Comparison of ENCODE assay signal across 17 cellular contexts in genomic region chr2:42876280-42876840, GRCh38.
A peak's percentile ranks its signal among the peaks of the same experiment; 100 is the strongest.
DNase-seq lines count a peak whose midpoint lies in the region; ATAC-seq and TF ChIP-seq lines count a peak whose summit lies in the region.
"Had no signal": no experiment of that assay in that cellular context is flagged by ENCODE, and none has a peak within 500 bp of the region (broad histone marks: within the 10 kb centered on the region; RNA-seq: fewer than 3 reads in every experiment).

No MANE protein-coding gene starts in this region.

- no peak overlapping the region for H3K4me2 ChIP-seq in parathyroid adenoma (ENCODE audit: low read length)
- no peak overlapping the region for H3K4me2 ChIP-seq in SK-N-SH

- CTCF ChIA-PET in activated CD4-positive, alpha-beta memory T cell treated with anti-CD3 and anti-CD28 coated beads, Interleukin-2, amount 10 ng/mL, durations not matched to agents 7 days and 5 days (lab: Charles Lee): no interaction called here
- CTCF ChIA-PET in SK-N-SH (lab: Yijun Ruan, JAX): interaction anchor here (0.8 to 1.1 kb wide), 4 partner anchors 17 to 71 kb away, joined by 3 to 4 read pairs (median 4); no protein-coding TSS in a partner anchor

- H3K9me3 ChIP-seq in parathyroid adenoma (ENCODE audit: control insufficient read depth, low read length): no peaks in the 10 kb centered on the region
- no peaks in the 10 kb centered on the region for H3K9me3 ChIP-seq in upper lobe of right lung
- H3K9me3 ChIP-seq in SK-N-SH: no peaks in the 10 kb centered on the region
- H3K9me3 ChIP-seq: adrenal gland had no signal

- no peaks in the 10 kb centered on the region for H3K9me3 Mint-ChIP-seq in activated CD4-positive, alpha-beta memory T cell treated with anti-CD3 and anti-CD28 coated beads, Interleukin-2, amount 10 ng/mL, durations not matched to agents 7 days and 5 days
- H3K9me3 Mint-ChIP-seq: activated T-cell treated with anti-CD3 and anti-CD28 coated beads, Interleukin-2, amount 50 U/mL, for 4 hours; CD8-positive, alpha-beta T cell; T-helper 1 cell treated with Interleukin-12 subunit alpha and Interleukin-12 subunit beta and Interleukin-4 antibody, amounts not matched to agents 30 μg/mL and 1 μg/mL, for 36 hours had no signal

- H3K4me1 Mint-ChIP-seq in activated CD4-positive, alpha-beta memory T cell treated with anti-CD3 and anti-CD28 coated beads, Interleukin-2, amount 10 ng/mL, durations not matched to agents 7 days and 5 days: peaks cover 5% of the 10 kb centered on the region

- no peaks in the 10 kb centered on the region for H4K20me1 ChIP-seq in SK-N-SH (ENCODE audit: insufficient read depth)

- no peaks in the 10 kb centered on the region for H3K27me3 Mint-ChIP-seq in activated CD4-positive, alpha-beta memory T cell treated with anti-CD3 and anti-CD28 coated beads, Interleukin-2, amount 10 ng/mL, durations not matched to agents 7 days and 5 days

- ATAC-seq in Right ventricle myocardium superior (ENCODE audit: poor library complexity): no peak
- ATAC-seq in upper lobe of right lung: peak; percentile 55
- ATAC-seq: activated T-cell treated with anti-CD3 and anti-CD28 coated beads, Interleukin-2, amount 50 U/mL, for 4 hours; CD8-positive, alpha-beta T cell had no signal

- intact Hi-C loops in cardiac septum (cut with DNase I): no loop called here
- intact Hi-C loops in Right ventricle myocardium superior (cut with DNase I): no loop called here
- intact Hi-C loops in upper lobe of right lung (cut with DNase I): no loop called here

- H3K36me3 ChIP-seq in parathyroid adenoma (ENCODE audit: control insufficient read depth, insufficient read depth, low read length): no peaks in the 10 kb centered on the region
- no peaks in the 10 kb centered on the region for H3K36me3 ChIP-seq in upper lobe of right lung
- no peaks in the 10 kb centered on the region for H3K36me3 ChIP-seq in SK-N-SH (replicated peaks in 1 of 2; ENCODE audit: control insufficient read depth in 1 of 2, insufficient read depth in 2 of 2, low read length in 1 of 2)
- H3K36me3 ChIP-seq: adrenal gland had no signal

- no peak for TF ChIP-seq EP300 in SK-N-SH (IDR thresholded peaks at IDR 0.05; ENCODE audit: borderline replicate concordance in 1 of 2, low read depth in 1 of 2, low read length in 1 of 2)

- H3K4me1 ChIP-seq in parathyroid adenoma (no peaks in the 10 kb centered on the region), upper lobe of right lung (peaks cover 67% of the 10 kb centered on the region), SK-N-SH (ENCODE audit: control insufficient read depth in 1 of 2, insufficient read depth in 2 of 2, low read depth in 1 of 2, low read length in 1 of 2) (peaks cover 0 to 18% of the 10 kb centered on the region in 2 experiments; a peak in 2 of 4 replicates)

- no peak overlapping the region for H3K4me3 Mint-ChIP-seq in activated CD4-positive, alpha-beta memory T cell treated with anti-CD3 and anti-CD28 coated beads, Interleukin-2, amount 10 ng/mL, durations not matched to agents 7 days and 5 days
- H3K4me3 Mint-ChIP-seq: activated T-cell treated with anti-CD3 and anti-CD28 coated beads, Interleukin-2, amount 50 U/mL, for 4 hours; CD8-positive, alpha-beta T cell; T-helper 1 cell treated with Interleukin-12 subunit alpha and Interleukin-12 subunit beta and Interleukin-4 antibody, amounts not matched to agents 30 μg/mL and 1 μg/mL, for 36 hours had no signal

- POLR2A ChIA-PET in activated CD4-positive, alpha-beta memory T cell treated with anti-CD3 and anti-CD28 coated beads, Interleukin-2, amount 10 ng/mL, durations not matched to agents 7 days and 5 days (lab: Charles Lee): no interaction called here
- POLR2A ChIA-PET in SK-N-SH (lab: Yijun Ruan, JAX): no interaction called here

- no peak for TF ChIP-seq CTCF in parathyroid adenoma (IDR thresholded peaks at IDR 0.05)
- TF ChIP-seq CTCF in upper lobe of right lung (IDR thresholded peaks at IDR 0.05): no peak
- TF ChIP-seq CTCF in SK-N-SH (IDR thresholded peaks at IDR 0.05): no peak

- H3K4me3 ChIP-seq in parathyroid adenoma (ENCODE audit: low read depth, low read length) (no peak overlapping the region), upper lobe of right lung (no peak overlapping the region), SK-N-SH (ENCODE audit: low read depth in 2 of 2, low read length in 1 of 2) (no peak overlapping the region)
- H3K4me3 ChIP-seq: adrenal gland had no signal

- H3K9me2 ChIP-seq in SK-N-SH: no peaks in the 10 kb centered on the region; the same call in 1 of the 2 replicates

- no peaks in the 10 kb centered on the region for H3K27me3 ChIP-seq in parathyroid adenoma (ENCODE audit: control insufficient read depth, insufficient read depth, low read length)
- no peaks in the 10 kb centered on the region for H3K27me3 ChIP-seq in upper lobe of right lung
- no peaks in the 10 kb centered on the region for H3K27me3 ChIP-seq in SK-N-SH (ENCODE audit: insufficient read depth)
- H3K27me3 ChIP-seq: adrenal gland had no signal

- no peak overlapping the region for H3K9ac ChIP-seq in parathyroid adenoma
- no peak overlapping the region for H3K9ac ChIP-seq in SK-N-SH

- H3K27ac ChIP-seq in parathyroid adenoma: peak overlapping the region; percentile 20
- H3K27ac ChIP-seq in upper lobe of right lung: peak overlapping the region; percentile 78
- no peak overlapping the region for H3K27ac ChIP-seq in SK-N-SH (ENCODE audit: low read depth in 2 of 2, low read length in 1 of 2)

- no peak for TF ChIP-seq RAD21 in SK-N-SH (IDR thresholded peaks at IDR 0.05; ENCODE audit: low read length)

- no peak overlapping the region for H2AFZ ChIP-seq in parathyroid adenoma
- H2AFZ ChIP-seq in SK-N-SH (ENCODE audit: low read depth): no peak overlapping the region

- H3K36me3 Mint-ChIP-seq in activated CD4-positive, alpha-beta memory T cell treated with anti-CD3 and anti-CD28 coated beads, Interleukin-2, amount 10 ng/mL, durations not matched to agents 7 days and 5 days (ENCODE audit: low read depth): no peaks in the 10 kb centered on the region
- H3K36me3 Mint-ChIP-seq: CD8-positive, alpha-beta T cell had no signal

- H3K79me2 ChIP-seq in parathyroid adenoma: no peaks in the 10 kb centered on the region
- no peaks in the 10 kb centered on the region for H3K79me2 ChIP-seq in SK-N-SH (ENCODE audit: insufficient read depth)

- H3F3A ChIP-seq in SK-N-SH (replicated peaks; ENCODE audit: insufficient read depth): no peaks in the 10 kb centered on the region

- DNase-seq in cardiac septum (ENCODE audit: low spot score) (peak; percentile 41), Right ventricle myocardium superior (no peak), fibroblast of gingiva (ENCODE audit: low read depth) (peak; percentile 53), upper lobe of right lung (no peak), SK-N-SH (no peak)
- no peak for DNase-seq in activated CD4-positive, alpha-beta T cell treated with anti-CD3 and anti-CD28 coated beads, Interleukin-2, amount 50 U/mL, for 48 hours
- DNase-seq in activated CD4-positive, alpha-beta memory T cell treated with anti-CD3 and anti-CD28 coated beads, Interleukin-2, amount 10 ng/mL, durations not matched to agents 7 days and 5 days: no peak
- DNase-seq: activated CD4-positive, CD25-positive, alpha-beta regulatory T cell treated with anti-CD3 and anti-CD28 coated beads, Interleukin-2, amount 50 U/mL, for 72 hours; activated T-cell treated with anti-CD3 and anti-CD28 coated beads, Interleukin-2, amount 50 U/mL, for 4 hours; GDM1; NCI-H1694 treated with DMSO at 0.1 percent for 48 hours; stimulated activated CD4-positive, alpha-beta T cell treated with anti-CD3 and anti-CD28 coated beads, Interleukin-15, amount 100 ng/mL, for 24 hours; trophoblast cell had no signal

- WGBS in SK-N-SH (ENCODE audit: low lambda C conversion rate): 81% methylated on average over 13 of the region's 13 CpGs

- no peak overlapping the region for H3K27ac Mint-ChIP-seq in activated CD4-positive, alpha-beta memory T cell treated with anti-CD3 and anti-CD28 coated beads, Interleukin-2, amount 10 ng/mL, durations not matched to agents 7 days and 5 days
- H3K27ac Mint-ChIP-seq: CD8-positive, alpha-beta T cell; T-helper 1 cell treated with Interleukin-12 subunit alpha and Interleukin-12 subunit beta and Interleukin-4 antibody, amounts not matched to agents 30 μg/mL and 1 μg/mL, for 36 hours had no signal

TF ChIP-seq in SK-N-SH, 30 proteins besides CTCF, POLR2A, EP300 and RAD21:
- TF ChIP-seq NFIC (IDR thresholded peaks at IDR 0.05; ENCODE audit: borderline replicate concordance) (no peak), USF1 (IDR thresholded peaks at IDR 0.05; ENCODE audit: borderline replicate concordance, low read depth) (no peak), SMC3 (IDR thresholded peaks at IDR 0.05; ENCODE audit: low read depth, low read length) (no peak)

Comparison
In these comparisons a context has a peak if more than half of its experiments do, and no peak if none do; other contexts are left out.
1. DNase-seq: peak in cardiac septum (single experiment) and fibroblast of gingiva (single experiment); none in Right ventricle myocardium superior (single experiment), upper lobe of right lung (single experiment), activated CD4-positive, alpha-beta T cell treated with anti-CD3 and anti-CD28 coated beads, Interleukin-2, amount 50 U/mL, for 48 hours (0 of 2), activated CD4-positive, alpha-beta memory T cell treated with anti-CD3 and anti-CD28 coated beads, Interleukin-2, amount 10 ng/mL, durations not matched to agents 7 days and 5 days (single experiment) and SK-N-SH (single experiment).
2. H3K27ac ChIP-seq: peak in parathyroid adenoma (single experiment) and upper lobe of right lung (single experiment); none in SK-N-SH (0 of 2).